8 cellular contexts compared by ENCODE assay signal in the genomic region with DNA sequence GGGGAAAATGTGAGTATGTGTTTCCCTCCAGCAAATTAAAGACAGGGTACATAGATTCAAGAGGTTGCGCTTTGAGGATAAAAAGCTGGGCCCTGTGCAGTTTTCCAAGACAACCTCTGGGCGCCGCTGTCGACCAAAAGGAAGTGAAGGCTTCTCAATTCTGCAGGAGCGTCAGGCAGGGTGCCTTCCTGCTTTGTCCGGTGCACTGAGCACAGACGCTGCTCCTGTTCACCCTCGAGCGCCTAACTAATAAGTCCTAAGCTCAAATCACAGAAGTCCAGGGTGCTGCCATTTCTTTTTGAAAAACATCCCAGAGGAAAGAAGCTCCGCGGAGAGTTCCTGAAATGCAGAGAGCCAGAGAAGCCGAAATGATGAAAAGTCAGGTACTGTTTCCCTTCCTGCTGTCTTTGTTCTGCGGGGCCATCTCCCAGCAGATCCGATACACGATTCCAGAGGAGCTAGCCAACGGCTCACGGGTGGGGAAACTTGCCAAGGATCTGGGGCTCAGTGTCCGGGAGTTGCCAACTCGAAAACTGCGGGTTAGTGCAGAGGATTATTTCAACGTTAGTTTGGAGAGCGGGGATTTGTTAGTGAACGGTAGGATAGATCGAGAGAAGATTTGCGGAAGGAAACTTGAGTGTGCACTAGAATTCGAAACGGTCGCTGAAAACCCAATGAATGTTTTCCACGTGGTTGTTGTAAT. TPM values are rescaled to one million over a fixed set of nuclear protein-coding genes. Genes with fewer than 3 reads are reported as not detected.
DNase-seq lines count a peak whose midpoint lies in the region; ATAC-seq and TF ChIP-seq lines count a peak whose summit lies in the region.

A gene (plus strand): TSS at position 183 of the 703 bp plus-strand sequence. CDS start 162 bp downstream, at position 345.

- peak; percentile 57 for TF ChIP-seq CTCF in astrocyte of the spinal cord (IDR thresholded peaks at IDR 0.05; ENCODE audit: low read depth, low read length)
- TF ChIP-seq CTCF in suprapubic skin (IDR thresholded peaks at IDR 0.05): peak in 1 of 2 donors; percentile 13
- TF ChIP-seq CTCF in Peyer's patch (IDR thresholded peaks at IDR 0.05): peak in 3 of 6 experiments; percentile 6 to 13 (median 9)

- whole genome bisulfite sequencing in suprapubic skin: 25% methylated on average over 29 of the region's 29 CpGs

- DNase-seq in EH (ENCODE audit: low read depth) (peak; percentile 36), H7 (peak; percentile 83), NCI-H446 treated with DMSO at 0.1 percent for 48 hours (lab: John Stamatoyannopoulos, UW) (peak; percentile 9), astrocyte of the spinal cord (ENCODE audit: low read depth, low spot score) (peak; percentile 53), inferior parietal cortex (ENCODE audit: extremely low spot score) (peak; percentile 24), suprapubic skin (ENCODE audit: low spot score in 2 of 2) (no peak), Peyer's patch (no peak)

- no peak within 1 kb of the TSS for H3K4me3 ChIP-seq in H7 (ENCODE audit: insufficient read depth, low read depth, low read length)
- H3K4me3 ChIP-seq in astrocyte of the spinal cord (ENCODE audit: low read depth, low read length): peak within 1 kb of the TSS; percentile 32
- peak within 1 kb of the TSS; percentile 19 for H3K4me3 ChIP-seq in suprapubic skin
- peak within 1 kb of the TSS in 1 of 4 donors; percentile 10 for H3K4me3 ChIP-seq in Peyer's patch

- no peaks in the 10 kb centered on the region for H3K4me1 ChIP-seq in suprapubic skin
- no peaks in the 10 kb centered on the region for H3K4me1 ChIP-seq in Peyer's patch

- H3K36me3 ChIP-seq in H7 (replicated peaks; ENCODE audit: control insufficient read depth, insufficient read depth, low read length) (no peaks in the 10 kb centered on the region), suprapubic skin (no peaks in the 10 kb centered on the region), Peyer's patch (no peaks in the 10 kb centered on the region)

- TF ChIP-seq POLR2A in suprapubic skin (IDR thresholded peaks at IDR 0.05) (no peak), Peyer's patch (IDR thresholded peaks at IDR 0.05) (no peak)

- in situ Hi-C loops in astrocyte of the spinal cord (cut with HindIII; ENCODE audit: low sequenced_read_pairs): no loop called here

- H3K27ac ChIP-seq in suprapubic skin (no peak within 1 kb of the TSS), Peyer's patch (no peak within 1 kb of the TSS)

- H3K27me3 ChIP-seq in H7 (ENCODE audit: control insufficient read depth, insufficient read depth, low read length) (no peaks in the 10 kb centered on the region), suprapubic skin (no peaks in the 10 kb centered on the region), Peyer's patch (no peaks in the 10 kb centered on the region)

- H3K9me3 ChIP-seq in suprapubic skin (peaks cover 34% of the 10 kb centered on the region), Peyer's patch (peaks cover 0 to 40% (median 6%) of the 10 kb centered on the region in 4 donors)

- no peak for ATAC-seq in HG03457 (IDR thresholded peaks at IDR 0.05; ENCODE audit: unreplicated experiment)

- TF ChIP-seq EP300 in suprapubic skin (IDR thresholded peaks at IDR 0.05): no peak

RNA-seq across cellular contexts. Expression of the gene that starts here (rescaled TPM):
- total RNA-seq in H7 (2014; rRNA removed; shearing (Covaris generic)): not detected in 2 replicates
- total RNA-seq in suprapubic skin: 1 to 10 TPM; 1.2 to 4.3 (median 2.8) TPM
- under 1 TPM in 3 of 4 donors, not detected in 1; 0.27 to 0.53 (median 0.47) TPM for total RNA-seq in Peyer's patch

Comparison
In these comparisons a context has a peak if more than half of its experiments do, and no peak if none do; other contexts are left out.
1. Peak in DNase-seq in H7; RNA of the gene not detected or under 1 TPM.
2. DNase-seq: peak in EH (single experiment), NCI-H446 treated with DMSO at 0.1 percent for 48 hours (single experiment), astrocyte of the spinal cord (single experiment) and inferior parietal cortex (single experiment); none in suprapubic skin (0 of 2) and Peyer's patch (0 of 3).